Comparison of ENCODE assay signal across 18 cellular contexts in the genomic region with DNA sequence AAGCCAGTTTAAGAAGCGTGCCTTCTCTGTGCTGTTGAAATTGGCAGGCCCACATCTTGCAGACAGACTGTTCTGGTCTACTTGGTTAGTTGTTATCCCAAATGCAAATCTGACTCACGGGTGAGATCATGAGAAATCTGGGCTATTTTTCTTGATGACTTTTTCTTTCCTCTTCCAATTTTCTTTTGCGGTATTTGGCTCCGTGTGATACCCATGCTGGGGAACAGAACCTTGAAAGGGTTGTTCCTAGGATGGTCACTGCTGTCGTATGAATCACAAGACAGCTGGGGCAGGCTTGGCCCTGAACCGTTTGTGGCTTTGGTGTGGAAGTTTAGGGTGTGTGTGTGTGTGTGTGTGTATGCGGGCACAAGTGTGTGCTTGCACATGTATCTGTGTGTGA. TPM values are rescaled to one million over a fixed set of nuclear protein-coding genes. Genes with fewer than 3 reads are reported as not detected.
A peak's percentile ranks its signal among the peaks of the same experiment; 100 is the strongest.
DNase-seq lines count a peak whose midpoint lies in the region; ATAC-seq, FAIRE-seq and TF ChIP-seq lines count a peak whose summit lies in the region.
"Had no signal": no experiment of that assay in that cellular context is flagged by ENCODE, and none has a peak within 500 bp of the region (broad histone marks: within the 10 kb centered on the region; RNA-seq: fewer than 3 reads in every experiment).

No MANE protein-coding gene starts in this region.

- no peak overlapping the region for H3K27ac Mint-ChIP-seq in T-cell

- H3K4me1 ChIP-seq in ascending aorta (peaks cover 4 to 12% of the 10 kb centered on the region in 2 donors), thoracic aorta (ENCODE audit: control insufficient read depth in 1 of 2, low read depth in 2 of 2) (peaks cover 12 to 53% of the 10 kb centered on the region in 2 donors), foreskin keratinocyte (no peaks in the 10 kb centered on the region)
- H3K4me1 ChIP-seq: colonic mucosa, pancreas, upper lobe of left lung had no signal

- TF ChIP-seq CTCF in ascending aorta (IDR thresholded peaks at IDR 0.05) (no peak), thoracic aorta (IDR thresholded peaks at IDR 0.05) (no peak), RWPE1 (conservative IDR thresholded peaks at IDR 0.05; ENCODE audit: low read depth) (no peak), foreskin keratinocyte (conservative IDR thresholded peaks at IDR 0.05) (no peak)

- no peaks in the 10 kb centered on the region for H3K9me3 Mint-ChIP-seq in T-cell
- H3K9me3 Mint-ChIP-seq: activated T-cell treated with anti-CD3 and anti-CD28 coated beads, Interleukin-2, amount 50 U/mL, for 4 hours had no signal

- H3K27me3 Mint-ChIP-seq in T-cell, result peaks cover 12 to 15% of the 10 kb centered on the region in 2 donors

- no peak overlapping the region for H3K4me3 ChIP-seq in ascending aorta
- peak overlapping the region; percentile 42 for H3K4me3 ChIP-seq in thoracic aorta
- H3K4me3 ChIP-seq: colonic mucosa, hepatocyte, pancreas, smooth muscle cell, upper lobe of left lung had no signal

- POLR2A ChIA-PET in RWPE1 (lab: Yijun Ruan, JAX; ENCODE audit: low non-redundant PET) (no interaction called here), T-cell (lab: Charles Lee) (no interaction called here)

- no peaks in the 10 kb centered on the region for H3K36me3 Mint-ChIP-seq in T-cell

- intact Hi-C loops in ascending aorta (cut with DNase I) (loop anchor here (1.0 to 10.0 kb wide), 3 partner anchors 25 to 111 kb away; no protein-coding TSS in a partner anchor), left cardiac atrium (cut with DNase I) (no loop called here), left colon (cut with DNase I, micrococcal nuclease) (no loop called here)

- H3K4me1 Mint-ChIP-seq in T-cell, result no peaks in the 10 kb centered on the region

- peak overlapping the region; percentile 79 to 82 for H3K27ac ChIP-seq in ascending aorta
- H3K27ac ChIP-seq in thoracic aorta, result peak overlapping the region; percentile 90 to 94
- no peak overlapping the region for H3K27ac ChIP-seq in RWPE1
- no peak overlapping the region for H3K27ac ChIP-seq in foreskin keratinocyte
- H3K27ac ChIP-seq: colonic mucosa, hepatocyte, pancreas, upper lobe of left lung had no signal

- CTCF ChIA-PET in RWPE1 (lab: Yijun Ruan, JAX), result no interaction called here
- CTCF ChIA-PET in T-cell (lab: Charles Lee), result no interaction called here

- no peak for FAIRE-seq in H54 (lab: Jason Lieb, UNC)
- FAIRE-seq: pancreas had no signal

- no peaks in the 10 kb centered on the region for H3K36me3 ChIP-seq in ascending aorta
- H3K36me3 ChIP-seq in thoracic aorta, result no peaks in the 10 kb centered on the region
- H3K36me3 ChIP-seq: colonic mucosa, pancreas, upper lobe of left lung had no signal

- peak; percentile 29 for DNase-seq in H54 (ENCODE audit: insufficient read length, low spot score)
- DNase-seq in ascending aorta (ENCODE audit: low spot score in 2 of 2), result peak; percentile 23 to 79
- peak; percentile 49 for DNase-seq in left cardiac atrium
- DNase-seq in thoracic aorta (ENCODE audit: low spot score), result peak; percentile 50
- no peak for DNase-seq in RWPE1 (ENCODE audit: low spot score)
- DNase-seq in foreskin keratinocyte, result no peak
- no peak for DNase-seq in left colon
- DNase-seq in T-cell, result no peak
- DNase-seq: activated CD4-positive, alpha-beta T cell treated with anti-CD3 and anti-CD28 coated beads, Interleukin-2, amount 50 U/mL, for 4 hours; activated T-cell treated with anti-CD3 and anti-CD28 coated beads, Interleukin-2, amount 50 U/mL, for 4 hours; colonic mucosa; NCI-H69; OCI-M1; pancreas; upper lobe of left lung had no signal

- no peak overlapping the region for H3K4me3 Mint-ChIP-seq in T-cell
- H3K4me3 Mint-ChIP-seq: activated T-cell treated with anti-CD3 and anti-CD28 coated beads, Interleukin-2, amount 50 U/mL, for 4 hours had no signal

- H3K27me3 ChIP-seq in ascending aorta (no peaks in the 10 kb centered on the region), thoracic aorta (replicated peaks; ENCODE audit: insufficient read depth) (no peaks in the 10 kb centered on the region), foreskin keratinocyte (no peaks in the 10 kb centered on the region)
- H3K27me3 ChIP-seq: colonic mucosa, hepatocyte, pancreas, upper lobe of left lung had no signal

- ATAC-seq in left cardiac atrium, result peak in 1 of 2 donors; percentile 91
- ATAC-seq in thoracic aorta (ENCODE audit: insufficient number of reproducible peaks, low FRiP score, low read depth), result peak; percentile 96
- ATAC-seq in foreskin keratinocyte, result no peak
- no peak for ATAC-seq in left colon
- no peak for ATAC-seq in T-cell (replicated peaks in 1 of 4)
- ATAC-seq: activated T-cell treated with anti-CD3 and anti-CD28 coated beads, Interleukin-2, amount 50 U/mL, for 4 hours; SK-N-SH treated with all-trans-retinoic acid at 6 μM for 48 hours had no signal

- no peak for TF ChIP-seq POLR2A in H54 (IDR thresholded peaks at IDR 0.05; ENCODE audit: low read depth, low read length)

- H3K9me3 ChIP-seq in ascending aorta (no peaks in the 10 kb centered on the region), thoracic aorta (no peaks in the 10 kb centered on the region)
- H3K9me3 ChIP-seq: colonic mucosa, pancreas, upper lobe of left lung had no signal

RNA-seq across cellular contexts. Expression of a gene that starts 24.6 kb away (rescaled TPM):
- total RNA-seq in ascending aorta (8.1 TPM), left cardiac atrium (10 to 100 TPM; 66.2 to 77.3 TPM), thoracic aorta (10 to 100 TPM in 1 of 2 donors, 1 to 10 TPM in 1; 4.5 to 15.7 TPM), foreskin keratinocyte (13.1 and 14.5 TPM in 2 replicates), left colon (1 to 10 TPM; 1.6 to 2.3 TPM), T-cell (1 to 10 TPM in 3 of 5 donors, under 1 TPM in 2; 0.66 to 2.2 (median 1.2) TPM)
- 2.4 and 3.1 TPM in 2 replicates for polyA plus RNA-seq in foreskin keratinocyte

Comparison
In these comparisons a context has a peak if more than half of its experiments do, and no peak if none do; other contexts are left out.
1. DNase-seq: peak in H54 (single experiment), ascending aorta (2 of 2), left cardiac atrium (single experiment) and thoracic aorta (single experiment); none in RWPE1 (single experiment), foreskin keratinocyte (0 of 2), left colon (0 of 2) and T-cell (0 of 34).
2. H3K27ac ChIP-seq: peak in ascending aorta (2 of 2) and thoracic aorta (2 of 2); none in RWPE1 (single experiment) and foreskin keratinocyte (single experiment).